In the genomic region with DNA sequence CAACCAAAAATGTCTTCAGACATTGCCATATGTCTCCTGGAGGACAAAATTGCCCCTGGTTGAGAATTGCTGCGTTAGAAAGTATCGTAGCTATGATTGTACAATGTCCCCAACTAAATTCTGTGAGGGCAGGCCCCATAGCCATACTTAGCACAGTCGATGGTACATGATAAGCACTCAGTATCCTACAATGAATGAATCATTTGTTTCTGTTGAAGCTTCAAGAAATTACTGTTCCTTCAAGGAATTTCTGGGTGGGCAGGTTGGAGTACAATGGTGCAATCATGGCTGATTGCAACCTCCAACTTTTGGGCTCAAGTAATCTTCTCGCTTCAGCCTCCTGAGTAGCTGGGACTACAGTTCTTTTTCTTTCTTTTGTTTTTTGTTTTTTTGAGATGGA, we compare ENCODE assay signal across 13 cellular contexts. TPM values are rescaled to one million over a fixed set of nuclear protein-coding genes. Genes with fewer than 3 reads are reported as not detected.
DNase-seq lines count a peak whose midpoint lies in the region; ATAC-seq and TF ChIP-seq lines count a peak whose summit lies in the region.
"Had no signal": no experiment of that assay in that cellular context is flagged by ENCODE, and none has a peak within 500 bp of the region (broad histone marks: within the 10 kb centered on the region; RNA-seq: fewer than 3 reads in every experiment).

No MANE protein-coding gene starts in this region.

- no peak overlapping the region for H3K9ac ChIP-seq in GM23248

- peaks cover 7% of the 10 kb centered on the region; the same call in 1 of the 2 replicates for H3K36me3 ChIP-seq in GM23248 (ENCODE audit: low read depth)
- H3K36me3 ChIP-seq in naive thymus-derived CD4-positive, alpha-beta T cell (ENCODE audit: control insufficient read depth in 2 of 3, insufficient read depth in 3 of 3, low read length in 3 of 3): peaks cover 0 to 8% (median 3%) of the 10 kb centered on the region in 3 experiments

- H2AFZ ChIP-seq in GM23248: no peak overlapping the region

- peaks cover 83% of the 10 kb centered on the region for H3K36me3 Mint-ChIP-seq in CD4-positive, alpha-beta T cell (ENCODE audit: low read depth)
- H3K36me3 Mint-ChIP-seq in activated naive CD8-positive, alpha-beta T cell treated with anti-CD3 and anti-CD28 coated beads, Interleukin-2, amount 50 U/mL, for 24 hours (ENCODE audit: low read depth): peaks cover 70% of the 10 kb centered on the region
- H3K36me3 Mint-ChIP-seq in naive thymus-derived CD4-positive, alpha-beta T cell: peaks cover 11 to 65% (median 38%) of the 10 kb centered on the region in 5 donors

- H3K79me2 ChIP-seq in GM23248 (ENCODE audit: insufficient read depth): peaks cover 97% of the 10 kb centered on the region

- no peak for ATAC-seq in CD4-positive, alpha-beta T cell (ENCODE audit: poor library complexity)
- ATAC-seq in activated naive CD8-positive, alpha-beta T cell treated with anti-CD3 and anti-CD28 coated beads, Interleukin-2, amount 50 U/mL, for 24 hours: no peak
- ATAC-seq in naive thymus-derived CD4-positive, alpha-beta T cell: no peak
- no peak for ATAC-seq in HG03280 (IDR thresholded peaks at IDR 0.05; ENCODE audit: unreplicated experiment)
- ATAC-seq: right cardiac atrium had no signal

- TF ChIP-seq CTCF in CD4-positive, alpha-beta T cell (IDR thresholded peaks at IDR 0.05): no peak

- no peak for DNase-seq in CD4-positive, alpha-beta T cell
- DNase-seq in GM23248 (peak; percentile 39), OCI-M1 (lab: John Stamatoyannopoulos, UW) (no peak), DMS 273 treated with DMSO at 0.1 percent for 48 hours (lab: John Stamatoyannopoulos, UW) (no peak), AG20443 (ENCODE audit: low spot score) (no peak)
- DNase-seq in activated naive CD8-positive, alpha-beta T cell treated with anti-CD3 and anti-CD28 coated beads, Interleukin-2, amount 50 U/mL, for 24 hours: no peak
- no peak for DNase-seq in naive thymus-derived CD4-positive, alpha-beta T cell
- DNase-seq: central memory CD4-positive, alpha-beta T cell; H7; NCI-H1694; right cardiac atrium had no signal

- H3K4me2 ChIP-seq in GM23248 (ENCODE audit: unreplicated experiment): no peak overlapping the region

- POLR2A ChIA-PET in CD4-positive, alpha-beta T cell (lab: Charles Lee): interaction anchor here (0.6 to 1.5 kb wide), 5 partner anchors 10 to 326 kb away, joined by 3 read pairs; no protein-coding TSS in a partner anchor
- POLR2A ChIA-PET in naive thymus-derived CD4-positive, alpha-beta T cell (lab: Charles Lee): interaction anchor here (1.0 to 17.8 kb wide), 3 partner anchors 13 to 72 kb away, joined by 4 to 306 read pairs (median 4); no protein-coding TSS in a partner anchor

- no peaks in the 10 kb centered on the region for H3K9me2 ChIP-seq in GM23248 (ENCODE audit: insufficient read depth)

- H3K4me1 Mint-ChIP-seq in CD4-positive, alpha-beta T cell (ENCODE audit: low read depth): peaks cover 88% of the 10 kb centered on the region
- H3K4me1 Mint-ChIP-seq in activated naive CD8-positive, alpha-beta T cell treated with anti-CD3 and anti-CD28 coated beads, Interleukin-2, amount 50 U/mL, for 24 hours: peaks cover 84% of the 10 kb centered on the region
- H3K4me1 Mint-ChIP-seq in naive thymus-derived CD4-positive, alpha-beta T cell: peaks cover 66 to 88% (median 78%) of the 10 kb centered on the region in 7 donors

- H3F3A ChIP-seq in GM23248 (ENCODE audit: insufficient read depth): peaks cover 47% of the 10 kb centered on the region

- peak overlapping the region; percentile 74 for H3K4me3 Mint-ChIP-seq in CD4-positive, alpha-beta T cell
- H3K4me3 Mint-ChIP-seq in activated naive CD8-positive, alpha-beta T cell treated with anti-CD3 and anti-CD28 coated beads, Interleukin-2, amount 50 U/mL, for 24 hours: peak overlapping the region; percentile 66
- H3K4me3 Mint-ChIP-seq in naive thymus-derived CD4-positive, alpha-beta T cell: peak overlapping the region; percentile 79 to 99 (median 98)

- H3K27ac ChIP-seq in CD4-positive, alpha-beta T cell (ENCODE audit: low read depth, low read length): no peak overlapping the region
- H3K27ac ChIP-seq in GM23248: peak overlapping the region; percentile 3; the same call in 1 of the 2 replicates
- H3K27ac ChIP-seq in naive thymus-derived CD4-positive, alpha-beta T cell (ENCODE audit: low read depth, low read length): peak overlapping the region; percentile 38
- H3K27ac ChIP-seq: HL-60 had no signal

- WGBS in GM23248 (ENCODE audit: low coverage in 1 of 2, low lambda C conversion rate in 2 of 2, missing lambda C conversion rate in 2 of 2), 2 experiments: 93 to 95% methylated on average over 4 of the region's 4 CpGs

- H3K9me3 Mint-ChIP-seq in CD4-positive, alpha-beta T cell: no peaks in the 10 kb centered on the region
- H3K9me3 Mint-ChIP-seq in activated naive CD8-positive, alpha-beta T cell treated with anti-CD3 and anti-CD28 coated beads, Interleukin-2, amount 50 U/mL, for 24 hours: no peaks in the 10 kb centered on the region
- peaks cover 0 to 2% (median 0%) of the 10 kb centered on the region in 11 donors for H3K9me3 Mint-ChIP-seq in naive thymus-derived CD4-positive, alpha-beta T cell

- H3K27me3 ChIP-seq in CD4-positive, alpha-beta T cell (ENCODE audit: control insufficient read depth, insufficient read depth, low read length): no peaks in the 10 kb centered on the region
- H3K27me3 ChIP-seq in GM23248 (replicated peaks; ENCODE audit: insufficient read depth): no peaks in the 10 kb centered on the region
- H3K27me3 ChIP-seq in naive thymus-derived CD4-positive, alpha-beta T cell (ENCODE audit: control insufficient read depth in 2 of 2, insufficient read depth in 2 of 2, low read length in 2 of 2): no peaks in the 10 kb centered on the region

- CTCF ChIA-PET in CD4-positive, alpha-beta T cell (lab: Charles Lee): interaction anchor here (0.7 kb wide), 1 partner anchor 26 kb away, joined by 4 read pairs; no protein-coding TSS in a partner anchor
- CTCF ChIA-PET in naive thymus-derived CD4-positive, alpha-beta T cell (lab: Charles Lee): no interaction called here

- no peaks in the 10 kb centered on the region for H3K27me3 Mint-ChIP-seq in CD4-positive, alpha-beta T cell
- no peaks in the 10 kb centered on the region for H3K27me3 Mint-ChIP-seq in activated naive CD8-positive, alpha-beta T cell treated with anti-CD3 and anti-CD28 coated beads, Interleukin-2, amount 50 U/mL, for 24 hours
- H3K27me3 Mint-ChIP-seq in naive thymus-derived CD4-positive, alpha-beta T cell: no peaks in the 10 kb centered on the region

- intact Hi-C loops in CD4-positive, alpha-beta T cell (cut with DNase I, micrococcal nuclease): loop anchor here in 1 of 2 experiments (10.0 kb wide), 1 partner anchor 650 kb away; the partner anchor contains the start of gene NFYC
- intact Hi-C loops in naive thymus-derived CD4-positive, alpha-beta T cell (cut with micrococcal nuclease): no loop called here

- peaks cover 61% of the 10 kb centered on the region for H3K4me1 ChIP-seq in GM23248 (ENCODE audit: insufficient read depth)
- H3K4me1 ChIP-seq in naive thymus-derived CD4-positive, alpha-beta T cell (ENCODE audit: control insufficient read depth in 2 of 2, insufficient read depth in 2 of 2, low read length in 2 of 2): peaks cover 54 to 75% of the 10 kb centered on the region in 2 donors

- H4K20me1 ChIP-seq in GM23248 (ENCODE audit: insufficient read depth): peaks cover 14% of the 10 kb centered on the region; the same call in 1 of the 2 replicates

- H3K9me3 ChIP-seq in CD4-positive, alpha-beta T cell (ENCODE audit: control insufficient read depth, low read length): no peaks in the 10 kb centered on the region
- H3K9me3 ChIP-seq in GM23248 (ENCODE audit: low read depth): no peaks in the 10 kb centered on the region
- H3K9me3 ChIP-seq in naive thymus-derived CD4-positive, alpha-beta T cell (ENCODE audit: control insufficient read depth in 2 of 3, low read length in 3 of 3): no peaks in the 10 kb centered on the region

- in situ Hi-C loops in GM23248 (cut with MboI): no loop called here

- H3K4me3 ChIP-seq in GM23248: no peak overlapping the region
- H3K4me3 ChIP-seq in naive thymus-derived CD4-positive, alpha-beta T cell (ENCODE audit: low read length): peak overlapping the region; percentile 27

- H3K27ac Mint-ChIP-seq in CD4-positive, alpha-beta T cell: peak overlapping the region; percentile 95
- H3K27ac Mint-ChIP-seq in activated naive CD8-positive, alpha-beta T cell treated with anti-CD3 and anti-CD28 coated beads, Interleukin-2, amount 50 U/mL, for 24 hours: peak overlapping the region; percentile 81
- H3K27ac Mint-ChIP-seq in naive thymus-derived CD4-positive, alpha-beta T cell: peak overlapping the region; percentile 72 to 97 (median 86)

RNA-seq across cellular contexts. Expression of gene CAP1, which starts 4.7 kb away (rescaled TPM):
- total RNA-seq in CD4-positive, alpha-beta T cell: 100 to 1,000 TPM; 121 to 126 TPM
- total RNA-seq in GM23248 (2014; rRNA removed; shearing (Covaris generic)): 496 and 560 TPM in 2 replicates
- 576 and 593 TPM in 2 replicates for polyA plus RNA-seq in GM23248 (2016; fragmentation: Nextera tagmentation; extraction: Ambion mirVana)
- total RNA-seq in naive thymus-derived CD4-positive, alpha-beta T cell: 100 to 1,000 TPM; 176 to 683 (median 282) TPM
- polyA plus RNA-seq in naive thymus-derived CD4-positive, alpha-beta T cell: 100 to 1,000 TPM; 519 to 668 TPM

RNA-seq across cellular contexts. Expression of gene PPT1, which starts 51.9 kb away (rescaled TPM):
- total RNA-seq in CD4-positive, alpha-beta T cell: 10 to 100 TPM; 31.9 to 34.5 TPM
- total RNA-seq in GM23248 (2014; rRNA removed; shearing (Covaris generic)): 26.9 and 38.3 TPM in 2 replicates
- 53.1 and 54.0 TPM in 2 replicates for polyA plus RNA-seq in GM23248 (2016; fragmentation: Nextera tagmentation; extraction: Ambion mirVana)
- 100 to 1,000 TPM in 2 of 5 experiments, 10 to 100 TPM in 3; 51.8 to 114 (median 62.6) TPM for total RNA-seq in naive thymus-derived CD4-positive, alpha-beta T cell
- 100 to 1,000 TPM; 240 to 264 TPM for polyA plus RNA-seq in naive thymus-derived CD4-positive, alpha-beta T cell
